Comparison of ENCODE assay signal across 8 cellular contexts in genomic region chr12:109899783-109900751, GRCh38. TPM values are rescaled to one million over a fixed set of nuclear protein-coding genes. Genes with fewer than 3 reads are reported as not detected.
A peak's percentile ranks its signal among the peaks of the same experiment; 100 is the strongest.
DNase-seq lines count a peak whose midpoint lies in the region; ATAC-seq and TF ChIP-seq lines count a peak whose summit lies in the region.

A gene with protein sequence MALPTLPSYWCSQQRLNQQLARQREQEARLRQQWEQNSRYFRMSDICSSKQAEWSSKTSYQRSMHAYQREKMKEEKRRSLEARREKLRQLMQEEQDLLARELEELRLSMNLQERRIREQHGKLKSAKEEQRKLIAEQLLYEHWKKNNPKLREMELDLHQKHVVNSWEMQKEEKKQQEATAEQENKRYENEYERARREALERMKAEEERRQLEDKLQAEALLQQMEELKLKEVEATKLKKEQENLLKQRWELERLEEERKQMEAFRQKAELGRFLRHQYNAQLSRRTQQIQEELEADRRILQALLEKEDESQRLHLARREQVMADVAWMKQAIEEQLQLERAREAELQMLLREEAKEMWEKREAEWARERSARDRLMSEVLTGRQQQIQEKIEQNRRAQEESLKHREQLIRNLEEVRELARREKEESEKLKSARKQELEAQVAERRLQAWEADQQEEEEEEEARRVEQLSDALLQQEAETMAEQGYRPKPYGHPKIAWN (plus strand): TSS chr12:109900274. CDS start chr12:109903027, 2,753 bp downstream.

- ATAC-seq in GM21381 (IDR thresholded peaks at IDR 0.05; ENCODE audit: unreplicated experiment), result peak; percentile 79
- ATAC-seq in esophagus mucosa, result peak; percentile 83

- peak; percentile 93 for DNase-seq in COLO668 (lab: John Stamatoyannopoulos, UW; ENCODE audit: unreplicated experiment)
- peak; percentile 84 for DNase-seq in activated T-cell treated with anti-CD3 and anti-CD28 coated beads, Interleukin-2, amount 50 U/mL, for 24 hours
- peak; percentile 49 for DNase-seq in stimulated activated CD8-positive, alpha-beta memory T cell treated with anti-CD3 and anti-CD28 coated beads, Interleukin-7, amount 100 ng/mL, for 24 hours (ENCODE audit: low read depth)

- peak within 1 kb of the TSS; percentile 87 for H3K27ac ChIP-seq in muscle layer of colon (ENCODE audit: low read depth, low read length)

- H3K4me3 ChIP-seq in muscle layer of colon (ENCODE audit: low read depth in 1 of 2, low read length in 2 of 2), result peak within 1 kb of the TSS; percentile 72 to 81

- peaks cover 20% of the 10 kb centered on the region for H3K36me3 ChIP-seq in muscle layer of colon (ENCODE audit: insufficient read depth, low read length)

- no peaks in the 10 kb centered on the region for H3K27me3 Mint-ChIP-seq in activated T-cell treated with anti-CD3 and anti-CD28 coated beads, Interleukin-2, amount 50 U/mL, for 24 hours

- H3K9me3 Mint-ChIP-seq in activated T-cell treated with anti-CD3 and anti-CD28 coated beads, Interleukin-2, amount 50 U/mL, for 24 hours, result no peaks in the 10 kb centered on the region

- H3K9me3 ChIP-seq in muscle layer of colon (ENCODE audit: low read length), result no peaks in the 10 kb centered on the region

- H3K4me3 Mint-ChIP-seq in activated T-cell treated with anti-CD3 and anti-CD28 coated beads, Interleukin-2, amount 50 U/mL, for 24 hours, result peak within 1 kb of the TSS; percentile 93

- no peak for TF ChIP-seq EP300 in Ishikawa (IDR thresholded peaks at IDR 0.05; ENCODE audit: borderline replicate concordance)

- peaks cover 12% of the 10 kb centered on the region for H3K4me1 ChIP-seq in muscle layer of colon (ENCODE audit: insufficient read depth, low read length)

- H3K27ac Mint-ChIP-seq in activated T-cell treated with anti-CD3 and anti-CD28 coated beads, Interleukin-2, amount 50 U/mL, for 24 hours, result peak within 1 kb of the TSS; percentile 97

- peak within 1 kb of the TSS; percentile 50 for H3K9ac ChIP-seq in muscle layer of colon (ENCODE audit: low read length)

- H3K4me1 Mint-ChIP-seq in activated T-cell treated with anti-CD3 and anti-CD28 coated beads, Interleukin-2, amount 50 U/mL, for 24 hours (ENCODE audit: low read depth), result peaks cover 25% of the 10 kb centered on the region

- peaks cover 34% of the 10 kb centered on the region for H3K36me3 Mint-ChIP-seq in activated T-cell treated with anti-CD3 and anti-CD28 coated beads, Interleukin-2, amount 50 U/mL, for 24 hours (ENCODE audit: low read depth)

- H3K27me3 ChIP-seq in muscle layer of colon (ENCODE audit: control insufficient read depth in 1 of 2, insufficient read depth in 2 of 2, low read length in 2 of 2), result no peaks in the 10 kb centered on the region

- TF ChIP-seq RAD21 in Ishikawa (IDR thresholded peaks at IDR 0.05; ENCODE audit: low read depth), result no peak

TF ChIP-seq in Ishikawa, 13 proteins besides CTCF, POLR2A, EP300 and RAD21 (continues in another document):
- TF ChIP-seq YY1 (IDR thresholded peaks at IDR 0.05; ENCODE audit: low read depth) (peak; percentile 58; the same call in 1 of the 2 replicates), CEBPB (IDR thresholded peaks at IDR 0.05) (peak; percentile 5; the same call in 1 of the 2 replicates), EGR1 (IDR thresholded peaks at IDR 0.05) (no peak), FOXM1 (IDR thresholded peaks at IDR 0.05; ENCODE audit: borderline replicate concordance, low read depth) (no peak), CREB1 (IDR thresholded peaks at IDR 0.05; ENCODE audit: low read depth) (0 out of 2 replicates have a peak, but pooled peaks have one; percentile 30), TEAD4 (IDR thresholded peaks at IDR 0.05) (no peak), TCF12 (IDR thresholded peaks at IDR 0.05; ENCODE audit: low read depth) (peak; percentile 21; the same call in 1 of the 2 replicates)
- TF ChIP-seq, protein P1, sequence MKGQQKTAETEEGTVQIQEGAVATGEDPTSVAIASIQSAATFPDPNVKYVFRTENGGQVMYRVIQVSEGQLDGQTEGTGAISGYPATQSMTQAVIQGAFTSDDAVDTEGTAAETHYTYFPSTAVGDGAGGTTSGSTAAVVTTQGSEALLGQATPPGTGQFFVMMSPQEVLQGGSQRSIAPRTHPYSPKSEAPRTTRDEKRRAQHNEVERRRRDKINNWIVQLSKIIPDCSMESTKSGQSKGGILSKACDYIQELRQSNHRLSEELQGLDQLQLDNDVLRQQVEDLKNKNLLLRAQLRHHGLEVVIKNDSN (IDR thresholded peaks at IDR 0.05), result peak; percentile 11; the same call in 1 of the 2 replicates
- TF ChIP-seq, protein P2, sequence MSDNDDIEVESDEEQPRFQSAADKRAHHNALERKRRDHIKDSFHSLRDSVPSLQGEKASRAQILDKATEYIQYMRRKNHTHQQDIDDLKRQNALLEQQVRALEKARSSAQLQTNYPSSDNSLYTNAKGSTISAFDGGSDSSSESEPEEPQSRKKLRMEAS (IDR thresholded peaks at IDR 0.05), result peak; percentile 93
- TF ChIP-seq, protein P3, sequence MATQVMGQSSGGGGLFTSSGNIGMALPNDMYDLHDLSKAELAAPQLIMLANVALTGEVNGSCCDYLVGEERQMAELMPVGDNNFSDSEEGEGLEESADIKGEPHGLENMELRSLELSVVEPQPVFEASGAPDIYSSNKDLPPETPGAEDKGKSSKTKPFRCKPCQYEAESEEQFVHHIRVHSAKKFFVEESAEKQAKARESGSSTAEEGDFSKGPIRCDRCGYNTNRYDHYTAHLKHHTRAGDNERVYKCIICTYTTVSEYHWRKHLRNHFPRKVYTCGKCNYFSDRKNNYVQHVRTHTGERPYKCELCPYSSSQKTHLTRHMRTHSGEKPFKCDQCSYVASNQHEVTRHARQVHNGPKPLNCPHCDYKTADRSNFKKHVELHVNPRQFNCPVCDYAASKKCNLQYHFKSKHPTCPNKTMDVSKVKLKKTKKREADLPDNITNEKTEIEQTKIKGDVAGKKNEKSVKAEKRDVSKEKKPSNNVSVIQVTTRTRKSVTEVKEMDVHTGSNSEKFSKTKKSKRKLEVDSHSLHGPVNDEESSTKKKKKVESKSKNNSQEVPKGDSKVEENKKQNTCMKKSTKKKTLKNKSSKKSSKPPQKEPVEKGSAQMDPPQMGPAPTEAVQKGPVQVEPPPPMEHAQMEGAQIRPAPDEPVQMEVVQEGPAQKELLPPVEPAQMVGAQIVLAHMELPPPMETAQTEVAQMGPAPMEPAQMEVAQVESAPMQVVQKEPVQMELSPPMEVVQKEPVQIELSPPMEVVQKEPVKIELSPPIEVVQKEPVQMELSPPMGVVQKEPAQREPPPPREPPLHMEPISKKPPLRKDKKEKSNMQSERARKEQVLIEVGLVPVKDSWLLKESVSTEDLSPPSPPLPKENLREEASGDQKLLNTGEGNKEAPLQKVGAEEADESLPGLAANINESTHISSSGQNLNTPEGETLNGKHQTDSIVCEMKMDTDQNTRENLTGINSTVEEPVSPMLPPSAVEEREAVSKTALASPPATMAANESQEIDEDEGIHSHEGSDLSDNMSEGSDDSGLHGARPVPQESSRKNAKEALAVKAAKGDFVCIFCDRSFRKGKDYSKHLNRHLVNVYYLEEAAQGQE (IDR thresholded peaks at IDR 0.05; ENCODE audit: low read depth), result no peak

TF ChIP-seq in PFSK-1, 5 proteins besides CTCF, POLR2A, EP300 and RAD21:
- TF ChIP-seq POLR2AphosphoS5 (IDR thresholded peaks at IDR 0.05; ENCODE audit: low read depth, low read length) (peak; percentile 69; the same call in 1 of the 2 replicates), TAF1 (IDR thresholded peaks at IDR 0.05; ENCODE audit: borderline replicate concordance, insufficient read depth, low read length) (0 out of 2 replicates have a peak, but pooled peaks have one; percentile 60), FOXP2 (optimal IDR thresholded peaks at IDR 0.05; ENCODE audit: borderline replicate concordance, extremely low read depth, extremely low read length, insufficient read depth) (peak; percentile 68), SIN3A (IDR thresholded peaks at IDR 0.05; ENCODE audit: borderline replicate concordance, insufficient read depth, low read length) (no peak; the same call in 1 of the 2 replicates)
- TF ChIP-seq, protein P3 (IDR thresholded peaks at IDR 0.05; ENCODE audit: insufficient read depth in 1 of 2, low read depth in 2 of 2, low read length in 2 of 2), result peak in 1 of 2 experiments; percentile 52; a peak in 1 of 4 replicates

RNA-seq across cellular contexts. Expression of the gene that starts here (rescaled TPM):
- 34.5 TPM for polyA plus RNA-seq in PFSK-1 (2012; ENCODE audit: insufficient read length, low read depth)
- 13.1 TPM for total RNA-seq in esophagus mucosa

Comparison
In these comparisons a context has a peak if more than half of its experiments do, and no peak if none do; other contexts are left out.
1. Peak in every context shown above with its lines: DNase-seq, ATAC-seq, H3K4me3 ChIP-seq and H3K27ac ChIP-seq.